ENCODE assay signal across 14 cellular contexts in the genomic region with DNA sequence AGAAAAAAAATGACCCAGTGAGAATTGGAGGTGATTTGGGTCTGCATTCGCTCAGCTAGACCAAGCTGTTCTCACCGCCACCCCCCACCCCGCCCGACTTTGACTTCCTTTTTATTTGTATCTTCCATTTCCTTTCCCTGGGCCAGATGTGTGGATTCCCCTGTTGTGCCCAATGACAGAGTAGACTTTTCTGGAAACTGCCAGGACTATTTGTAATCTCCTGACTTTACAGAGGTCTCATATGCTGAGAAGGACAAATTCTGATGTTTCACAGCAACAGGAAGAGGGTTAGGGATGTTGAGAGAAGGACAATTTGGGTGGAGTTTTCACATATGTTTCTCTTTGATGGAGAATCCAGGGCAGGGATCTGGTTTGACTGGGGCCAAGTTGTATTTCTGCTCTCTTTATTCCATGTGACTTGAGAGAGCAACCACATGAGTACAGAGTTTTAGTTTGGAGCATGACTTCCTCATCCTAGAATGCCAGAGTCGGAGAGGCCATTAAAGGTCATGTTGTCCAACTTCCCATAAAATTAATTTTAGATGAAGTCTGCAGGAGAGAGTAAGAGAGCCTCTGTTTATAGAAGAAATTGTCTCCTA.
"Had no signal": no experiment of that assay in that cellular context is flagged by ENCODE, and none has a peak within 500 bp of the region (broad histone marks: within the 10 kb centered on the region; RNA-seq: fewer than 3 reads in every experiment).

No MANE protein-coding gene starts in this region.

- H3K27ac Mint-ChIP-seq: activated CD4-positive, alpha-beta T cell treated with anti-CD3 and anti-CD28 coated beads, Interleukin-2, amount 10 ng/mL, durations not matched to agents 24 days and 14 days; activated naive CD8-positive, alpha-beta T cell treated with anti-CD3 and anti-CD28 coated beads, Interleukin-2, amount 10 ng/mL, durations not matched to agents 7 days and 5 days; endodermal cell; mesothelial cell of epicardium; stimulated activated effector memory CD8-positive, alpha-beta T cell treated with anti-CD3 and anti-CD28 coated beads, Interleukin-12 subunit alpha, Interleukin-12 subunit beta, amount 100 ng/mL, for 72 hours; T-helper 17 cell had no signal

- DNase-seq: activated CD4-positive, alpha-beta T cell treated with anti-CD3 and anti-CD28 coated beads, Interleukin-2, amount 10 ng/mL, durations not matched to agents 24 days and 14 days; activated CD4-positive, CD25-positive, alpha-beta regulatory T cell; activated CD8-positive, alpha-beta memory T cell treated with anti-CD3 and anti-CD28 coated beads for 24 hours; activated gamma-delta T cell treated with Interleukin-2 at 50 U/mL for 16 hours; activated naive CD8-positive, alpha-beta T cell treated with anti-CD3 and anti-CD28 coated beads, Interleukin-2, amount 10 ng/mL, durations not matched to agents 7 days and 5 days; dorsolateral prefrontal cortex; endodermal cell; hypothalamus; lower lobe of right lung; psoas muscle; T-helper 17 cell; thyroid gland had no signal

- H3K4me3 Mint-ChIP-seq: activated CD4-positive, alpha-beta T cell treated with anti-CD3 and anti-CD28 coated beads, Interleukin-2, amount 10 ng/mL, durations not matched to agents 24 days and 14 days; activated naive CD8-positive, alpha-beta T cell treated with anti-CD3 and anti-CD28 coated beads, Interleukin-2, amount 10 ng/mL, durations not matched to agents 7 days and 5 days; endodermal cell; mesothelial cell of epicardium; stimulated activated effector memory CD8-positive, alpha-beta T cell treated with anti-CD3 and anti-CD28 coated beads, Interleukin-12 subunit alpha, Interleukin-12 subunit beta, amount 100 ng/mL, for 72 hours; T-helper 17 cell had no signal

- H3K9me3 ChIP-seq: lower lobe of right lung, psoas muscle, thyroid gland had no signal

- H3K27me3 Mint-ChIP-seq: activated CD4-positive, alpha-beta T cell treated with anti-CD3 and anti-CD28 coated beads, Interleukin-2, amount 10 ng/mL, durations not matched to agents 24 days and 14 days; T-helper 17 cell had no signal

- H3K4me3 ChIP-seq: dorsolateral prefrontal cortex, lower lobe of right lung, psoas muscle, thyroid gland had no signal

- H3K4me1 ChIP-seq: lower lobe of right lung, psoas muscle, thyroid gland had no signal

- H3K36me3 ChIP-seq: lower lobe of right lung, thyroid gland had no signal

- H3K4me1 Mint-ChIP-seq: activated CD4-positive, alpha-beta T cell treated with anti-CD3 and anti-CD28 coated beads, Interleukin-2, amount 10 ng/mL, durations not matched to agents 24 days and 14 days; activated naive CD8-positive, alpha-beta T cell treated with anti-CD3 and anti-CD28 coated beads, Interleukin-2, amount 10 ng/mL, durations not matched to agents 7 days and 5 days; endodermal cell; stimulated activated effector memory CD8-positive, alpha-beta T cell treated with anti-CD3 and anti-CD28 coated beads, Interleukin-12 subunit alpha, Interleukin-12 subunit beta, amount 100 ng/mL, for 72 hours; T-helper 17 cell had no signal

- ATAC-seq: psoas muscle; stimulated activated effector memory CD8-positive, alpha-beta T cell treated with anti-CD3 and anti-CD28 coated beads, Interleukin-12 subunit alpha, Interleukin-12 subunit beta, amount 100 ng/mL, for 72 hours; T-helper 17 cell had no signal

- H3K36me3 Mint-ChIP-seq: activated naive CD8-positive, alpha-beta T cell treated with anti-CD3 and anti-CD28 coated beads, Interleukin-2, amount 10 ng/mL, durations not matched to agents 7 days and 5 days; mesothelial cell of epicardium; stimulated activated effector memory CD8-positive, alpha-beta T cell treated with anti-CD3 and anti-CD28 coated beads, Interleukin-12 subunit alpha, Interleukin-12 subunit beta, amount 100 ng/mL, for 72 hours had no signal

- H3K9me3 Mint-ChIP-seq: activated CD4-positive, alpha-beta T cell treated with anti-CD3 and anti-CD28 coated beads, Interleukin-2, amount 10 ng/mL, durations not matched to agents 24 days and 14 days; activated naive CD8-positive, alpha-beta T cell treated with anti-CD3 and anti-CD28 coated beads, Interleukin-2, amount 10 ng/mL, durations not matched to agents 7 days and 5 days had no signal

- H3K27ac ChIP-seq: dorsolateral prefrontal cortex, lower lobe of right lung, psoas muscle had no signal

- H3K27me3 ChIP-seq: thyroid gland had no signal
